Comparison of ENCODE assay signal across 13 cellular contexts in the genomic region with DNA sequence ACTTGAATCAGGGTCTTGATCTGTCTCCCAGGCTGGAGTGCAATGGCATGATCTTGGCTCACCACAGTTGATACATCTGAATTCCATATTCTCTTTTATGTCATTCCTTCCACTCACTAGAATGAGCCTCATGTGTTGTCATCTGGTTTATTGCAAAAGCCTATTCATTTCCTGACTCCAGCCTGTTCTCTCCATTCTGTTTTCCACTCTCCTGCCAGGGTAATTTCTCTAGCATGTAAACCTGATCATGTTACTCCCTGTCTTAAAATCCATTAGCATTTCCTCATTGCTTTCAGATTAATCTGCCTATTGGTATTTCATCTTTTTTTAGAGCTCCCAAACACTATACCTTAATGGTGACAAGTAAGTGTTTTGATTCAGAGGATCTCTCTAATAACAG. TPM values are rescaled to one million over a fixed set of nuclear protein-coding genes. Genes with fewer than 3 reads are reported as not detected.
DNase-seq lines count a peak whose midpoint lies in the region; ATAC-seq and TF ChIP-seq lines count a peak whose summit lies in the region.
"Had no signal": no experiment of that assay in that cellular context is flagged by ENCODE, and none has a peak within 500 bp of the region (broad histone marks: within the 10 kb centered on the region; RNA-seq: fewer than 3 reads in every experiment).

No MANE protein-coding gene starts in this region.

- in situ Hi-C loops in GM23248 (cut with MboI) (no loop called here), GM13977 (cut with MboI; ENCODE audit: low pct_unique_long_range_greater_than_20kb, low sequenced_read_pairs, unreplicated experiment) (no loop called here)

- peak; percentile 63 for DNase-seq in AG08395 (ENCODE audit: low spot score)
- peak; percentile 91 for DNase-seq in GM23248
- peak; percentile 74 for DNase-seq in amniotic epithelial cell (ENCODE audit: low read depth)
- DNase-seq in hepatic stellate cell (ENCODE audit: low spot score) = peak; percentile 25
- DNase-seq in GM13977 (ENCODE audit: low spot score) = no peak
- no peak for DNase-seq in RPMI8226
- DNase-seq in left ventricle myocardium inferior = no peak
- DNase-seq: midbrain; NCI-H1436 treated with DMSO at 0.1 percent for 48 hours; stimulated activated CD4-positive, alpha-beta T cell treated with anti-CD3 and anti-CD28 coated beads, Interleukin-4, amount 100 ng/mL, for 1 hour; stimulated activated naive CD4-positive, alpha-beta T cell had no signal

- peak overlapping the region; percentile 27 for H3K4me2 ChIP-seq in GM23248 (ENCODE audit: unreplicated experiment)

- ATAC-seq in GM19463 (IDR thresholded peaks at IDR 0.05; ENCODE audit: unreplicated experiment) = no peak
- ATAC-seq: Right ventricle myocardium inferior had no signal

- peaks cover 76% of the 10 kb centered on the region for H3F3A ChIP-seq in GM23248 (ENCODE audit: insufficient read depth)

- peak overlapping the region; percentile 30 for H2AFZ ChIP-seq in GM23248

- TF ChIP-seq CTCF in GM13977 (IDR thresholded peaks at IDR 0.05; ENCODE audit: extremely low read depth, insufficient read depth, missing control alignments) (no peak), left ventricle myocardium inferior (IDR thresholded peaks at IDR 0.05; ENCODE audit: borderline replicate concordance) (no peak)

- H3K27ac ChIP-seq in GM23248 = peak overlapping the region; percentile 96
- no peak overlapping the region for H3K27ac ChIP-seq in left ventricle myocardium inferior (replicated peaks)

- H4K20me1 ChIP-seq in GM23248 (ENCODE audit: insufficient read depth) = no peaks in the 10 kb centered on the region

- no peaks in the 10 kb centered on the region for H3K9me2 ChIP-seq in GM23248 (ENCODE audit: insufficient read depth)

- H3K27me3 ChIP-seq in GM23248 (replicated peaks; ENCODE audit: insufficient read depth) (no peaks in the 10 kb centered on the region), left ventricle myocardium inferior (ENCODE audit: low read depth) (no peaks in the 10 kb centered on the region)

- H3K4me3 ChIP-seq in GM23248 (0 out of 2 replicates have a peak overlapping the region, but pooled peaks have one; percentile 8), left ventricle myocardium inferior (no peak overlapping the region)

- H3K36me3 ChIP-seq in GM23248 (ENCODE audit: low read depth) (no peaks in the 10 kb centered on the region), left ventricle myocardium inferior (no peaks in the 10 kb centered on the region)

- H3K9me3 ChIP-seq in GM23248 (ENCODE audit: low read depth) = no peaks in the 10 kb centered on the region
- H3K9me3 ChIP-seq in left ventricle myocardium inferior (replicated peaks) = no peaks in the 10 kb centered on the region

- peaks cover 69% of the 10 kb centered on the region for H3K4me1 ChIP-seq in GM23248 (ENCODE audit: insufficient read depth)
- peaks cover 38% of the 10 kb centered on the region for H3K4me1 ChIP-seq in left ventricle myocardium inferior

- H3K9ac ChIP-seq in GM23248 = peak overlapping the region; percentile 57

- intact Hi-C loops in left ventricle myocardium inferior (cut with micrococcal nuclease) = loop anchor here (5.0 kb wide), 1 partner anchor 167 kb away; a partner anchor contains a TSS

- H3K79me2 ChIP-seq in GM23248 (ENCODE audit: insufficient read depth) = 0 out of 2 replicates have a peak, but pooled peaks cover under 1% of the 10 kb centered on the region

RNA-seq across cellular contexts. Expression of a gene that starts 4.3 kb away (rescaled TPM):
- 6.3 and 15.8 TPM in 2 replicates for total RNA-seq in GM23248 (2014; rRNA removed; shearing (Covaris generic))
- polyA plus RNA-seq in GM23248 (2016; fragmentation: Nextera tagmentation; extraction: Ambion mirVana) = 8.7 and 9.6 TPM in 2 replicates
- 11.4 TPM for total RNA-seq in left ventricle myocardium inferior

RNA-seq across cellular contexts. Expression of a gene that starts 12.2 kb away (rescaled TPM):
- total RNA-seq in GM23248 (2014; rRNA removed; shearing (Covaris generic)) = 14.5 and 17.9 TPM in 2 replicates
- polyA plus RNA-seq in GM23248 (2016; fragmentation: Nextera tagmentation; extraction: Ambion mirVana) = 30.5 and 30.6 TPM in 2 replicates
- total RNA-seq in left ventricle myocardium inferior = 871 TPM

Comparison
In these comparisons a context has a peak if more than half of its experiments do, and no peak if none do; other contexts are left out.
1. DNase-seq: peak in AG08395 (single experiment), GM23248 (single experiment), amniotic epithelial cell (single experiment) and hepatic stellate cell (single experiment); none in GM13977 (single experiment), RPMI8226 (single experiment) and left ventricle myocardium inferior (single experiment).
2. RNA of a gene that starts 12.2 kb away (total RNA-seq): 871 TPM in left ventricle myocardium inferior (single experiment); 14.5 to 17.9 TPM in GM23248; every median in the first group is over 10 times any median in the second.